8 cellular contexts compared by ENCODE assay signal in the genomic region with DNA sequence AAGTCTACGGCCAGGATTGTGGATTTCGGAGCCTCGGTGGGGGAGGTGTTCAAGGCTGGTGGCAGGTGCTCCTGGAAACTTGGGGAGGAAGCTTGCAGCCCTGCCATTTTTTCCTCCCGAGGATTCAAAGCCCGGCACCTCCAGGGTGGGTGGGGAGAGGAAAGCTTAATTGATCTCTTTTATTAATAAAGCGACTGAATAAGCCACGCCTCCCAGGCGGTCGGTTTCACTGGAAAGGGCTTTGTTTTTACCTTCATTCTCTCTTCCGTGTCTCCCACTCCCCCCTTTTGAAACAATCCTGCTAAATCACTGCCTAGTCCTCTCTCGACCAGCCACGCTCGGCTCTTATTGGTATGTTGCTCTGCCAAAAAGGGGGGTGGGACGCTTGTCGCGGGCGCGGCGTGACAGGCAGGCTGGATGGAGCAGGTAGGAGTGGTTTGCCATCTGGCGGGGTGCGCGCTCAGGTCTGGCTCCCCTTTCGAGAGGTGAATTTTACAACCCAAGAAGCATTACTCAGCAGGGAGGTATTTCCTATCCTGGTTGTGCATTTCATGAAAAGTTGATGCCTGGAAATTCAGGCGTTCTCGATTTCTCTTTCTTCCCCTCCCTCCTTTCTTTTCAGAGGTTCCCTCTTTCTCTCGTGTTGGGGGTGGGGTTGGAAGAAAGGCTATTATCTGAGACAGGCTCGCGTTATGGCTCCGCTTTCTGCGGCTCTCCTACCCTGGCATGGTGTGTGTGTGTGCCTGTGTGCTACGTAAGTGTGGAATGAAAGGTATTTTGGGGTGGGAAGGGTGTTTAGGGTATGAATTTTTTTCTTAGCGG. TPM values are rescaled to one million over a fixed set of nuclear protein-coding genes. Genes with fewer than 3 reads are reported as not detected.
A peak's percentile ranks its signal among the peaks of the same experiment; 100 is the strongest.
DNase-seq lines count a peak whose midpoint lies in the region; ATAC-seq lines count a peak whose summit lies in the region.

No MANE protein-coding gene starts in this region.

- no peaks in the 10 kb centered on the region for H3K36me3 ChIP-seq in CD4-positive, CD25-positive, alpha-beta regulatory T cell (ENCODE audit: control insufficient read depth, insufficient read depth, low read length)
- H3K36me3 ChIP-seq in adipocyte (ENCODE audit: control insufficient read depth, insufficient read depth, low read length, severe bottlenecking): no peaks in the 10 kb centered on the region

- H3K27ac Mint-ChIP-seq in CD4-positive, CD25-positive, alpha-beta regulatory T cell: peak overlapping the region; percentile 52 to 75 (median 65)

- H3K27ac ChIP-seq in CD4-positive, CD25-positive, alpha-beta regulatory T cell (ENCODE audit: insufficient read depth, low read length, poor library complexity, severe bottlenecking): no peak overlapping the region

- peak overlapping the region; percentile 63 for H3K9ac ChIP-seq in adipocyte (ENCODE audit: low read length)

- H3K4me3 Mint-ChIP-seq in CD4-positive, CD25-positive, alpha-beta regulatory T cell: peak overlapping the region; percentile 89 to 96 (median 92)

- peaks cover 24% of the 10 kb centered on the region for H3K4me1 ChIP-seq in CD4-positive, CD25-positive, alpha-beta regulatory T cell (ENCODE audit: control insufficient read depth, insufficient read depth, low read length, poor library complexity, severe bottlenecking)
- peaks cover 31% of the 10 kb centered on the region for H3K4me1 ChIP-seq in adipocyte (ENCODE audit: control insufficient read depth, insufficient read depth, low read length)

- H3K9me3 Mint-ChIP-seq in CD4-positive, CD25-positive, alpha-beta regulatory T cell: peaks cover 0 to 1% (median 0%) of the 10 kb centered on the region in 7 donors

- peaks cover 9% of the 10 kb centered on the region for H3K27me3 ChIP-seq in CD4-positive, CD25-positive, alpha-beta regulatory T cell (ENCODE audit: control insufficient read depth, insufficient read depth, low read length)
- H3K27me3 ChIP-seq in adipocyte (replicated peaks; ENCODE audit: control insufficient read depth, insufficient read depth, low read length): no peaks in the 10 kb centered on the region

- peak overlapping the region; percentile 66 for H3K4me3 ChIP-seq in CD4-positive, CD25-positive, alpha-beta regulatory T cell (ENCODE audit: low read depth, low read length)
- H3K4me3 ChIP-seq in adipocyte (ENCODE audit: low read length): peak overlapping the region; percentile 83

- H3K36me3 Mint-ChIP-seq in CD4-positive, CD25-positive, alpha-beta regulatory T cell: no peaks in the 10 kb centered on the region

- H3K27me3 Mint-ChIP-seq in CD4-positive, CD25-positive, alpha-beta regulatory T cell: peaks cover 37% of the 10 kb centered on the region

- peak; percentile 3 to 34 (median 26) for DNase-seq in CD4-positive, CD25-positive, alpha-beta regulatory T cell
- DNase-seq in HUDEP-2 (lab: John Stamatoyannopoulos, UW; ENCODE audit: unreplicated experiment in 76 of 76) (peak in 56 of 76 experiments; percentile 2 to 75 (median 42)), RPMI8226 (peak; percentile 86), adipocyte (ENCODE audit: low read depth) (peak; percentile 63), hippocampal formation (lab: John Stamatoyannopoulos, UW) (peak; percentile 35 to 60), retina (peak; percentile 83), GF-D8 (lab: John Stamatoyannopoulos, UW) (no peak)

- no peaks in the 10 kb centered on the region for H3K9me3 ChIP-seq in CD4-positive, CD25-positive, alpha-beta regulatory T cell (ENCODE audit: control insufficient read depth in 2 of 2, low read length in 2 of 2)
- H3K9me3 ChIP-seq in adipocyte (ENCODE audit: control insufficient read depth, low read length): no peaks in the 10 kb centered on the region

- H3K4me1 Mint-ChIP-seq in CD4-positive, CD25-positive, alpha-beta regulatory T cell: peaks cover 4 to 32% (median 19%) of the 10 kb centered on the region in 4 donors

- no peak for ATAC-seq in CD4-positive, CD25-positive, alpha-beta regulatory T cell (ENCODE audit: low read depth in 2 of 2)
- ATAC-seq in HG03342 (IDR thresholded peaks at IDR 0.05; ENCODE audit: unreplicated experiment): no peak

RNA-seq across cellular contexts. Expression of a gene that starts 1.4 kb away (rescaled TPM):
- 19.6 TPM for total RNA-seq in CD4-positive, CD25-positive, alpha-beta regulatory T cell
- polyA plus RNA-seq in CD4-positive, CD25-positive, alpha-beta regulatory T cell: 1 to 10 TPM; 4.4 to 8.9 (median 6.2) TPM
